1 cellular context compared by ENCODE assay signal in genomic region chr10:114754445-114755320, GRCh38.
TF ChIP-seq lines count a peak whose summit lies in the region.

No MANE protein-coding gene starts in this region.

TF ChIP-seq in GM23338, 12 proteins besides CTCF, POLR2A, EP300 and RAD21 (continued from another document):
- TF ChIP-seq REST (IDR thresholded peaks at IDR 0.05; ENCODE audit: unreplicated experiment): no peak
